9 cellular contexts compared by ENCODE assay signal in genomic region chr13:30832845-30833332, GRCh38.
A peak's percentile ranks its signal among the peaks of the same experiment; 100 is the strongest.
DNase-seq lines count a peak whose midpoint lies in the region; ATAC-seq and TF ChIP-seq lines count a peak whose summit lies in the region.
"Had no signal": no experiment of that assay in that cellular context is flagged by ENCODE, and none has a peak within 500 bp of the region (broad histone marks: within the 10 kb centered on the region; RNA-seq: fewer than 3 reads in every experiment).

No MANE protein-coding gene starts in this region.

- H3K9me3 Mint-ChIP-seq in chondrocyte (ENCODE audit: low read depth) = no peaks in the 10 kb centered on the region

- no peaks in the 10 kb centered on the region for H3K27me3 Mint-ChIP-seq in chondrocyte (ENCODE audit: low read depth)

- H3K4me3 ChIP-seq in BE2C (ENCODE audit: low read depth, low read length) (peak overlapping the region; percentile 15; the same call in 1 of the 2 replicates), LNCaP clone FGC (ENCODE audit: low read depth, low read length) (no peak overlapping the region), colonic mucosa (no peak overlapping the region)

- no peaks in the 10 kb centered on the region for H3K36me3 ChIP-seq in BE2C
- H3K36me3 ChIP-seq in colonic mucosa = no peaks in the 10 kb centered on the region

- DNase-seq in BE2C (peak; percentile 91), LNCaP clone FGC (ENCODE audit: low read depth) (peak; percentile 61), RPMI8226 (peak; percentile 82), colonic mucosa (peak; percentile 94), retina (peak; percentile 53), chondrocyte (ENCODE audit: low spot score) (no peak), superior temporal gyrus (ENCODE audit: extremely low spot score) (no peak)
- DNase-seq: DND-41 had no signal

- peaks cover 13% of the 10 kb centered on the region for H3K4me1 ChIP-seq in BE2C
- H3K4me1 ChIP-seq in colonic mucosa = peaks cover 4% of the 10 kb centered on the region

- H3K36me3 Mint-ChIP-seq in chondrocyte (ENCODE audit: low read depth) = no peaks in the 10 kb centered on the region

- peaks cover 45% of the 10 kb centered on the region for H3K4me1 Mint-ChIP-seq in chondrocyte (ENCODE audit: low read depth)

- H3K9ac ChIP-seq in colonic mucosa (ENCODE audit: low read depth in 2 of 2, low read length in 2 of 2) = peak overlapping the region in 1 of 2 donors; percentile 48

- H3K27ac Mint-ChIP-seq in chondrocyte (ENCODE audit: unreplicated experiment) = no peak overlapping the region

- no peaks in the 10 kb centered on the region for H3K9me3 ChIP-seq in BE2C
- no peaks in the 10 kb centered on the region for H3K9me3 ChIP-seq in colonic mucosa

- H3K4me3 Mint-ChIP-seq in chondrocyte (ENCODE audit: unreplicated experiment) = no peak overlapping the region

- TF ChIP-seq CTCF in BE2C (IDR thresholded peaks at IDR 0.05; ENCODE audit: low read depth, low read length) = peak; percentile 15; the same call in 1 of the 2 replicates
- no peak for TF ChIP-seq CTCF in LNCaP clone FGC (IDR thresholded peaks at IDR 0.05; ENCODE audit: control insufficient read depth, extremely low read depth, insufficient read depth)
- TF ChIP-seq CTCF in colonic mucosa (IDR thresholded peaks at IDR 0.05) = no peak
- no peak for TF ChIP-seq CTCF in chondrocyte (IDR thresholded peaks at IDR 0.05)

- intact Hi-C loops in colonic mucosa (cut with DNase I) = no loop called here

- ATAC-seq in GM21528 (IDR thresholded peaks at IDR 0.05; ENCODE audit: low FRiP score, unreplicated experiment) = no peak

- H3K27ac ChIP-seq in colonic mucosa = peak overlapping the region; percentile 69

- no peaks in the 10 kb centered on the region for H3K27me3 ChIP-seq in BE2C
- H3K27me3 ChIP-seq in colonic mucosa = no peaks in the 10 kb centered on the region

Comparison
In these comparisons a context has a peak if more than half of its experiments do, and no peak if none do; other contexts are left out.
1. DNase-seq: peak in BE2C (single experiment), LNCaP clone FGC (single experiment), RPMI8226 (single experiment), colonic mucosa (single experiment) and retina (single experiment); none in chondrocyte (single experiment) and superior temporal gyrus (single experiment).